15 cellular contexts compared by ENCODE assay signal in the genomic region with DNA sequence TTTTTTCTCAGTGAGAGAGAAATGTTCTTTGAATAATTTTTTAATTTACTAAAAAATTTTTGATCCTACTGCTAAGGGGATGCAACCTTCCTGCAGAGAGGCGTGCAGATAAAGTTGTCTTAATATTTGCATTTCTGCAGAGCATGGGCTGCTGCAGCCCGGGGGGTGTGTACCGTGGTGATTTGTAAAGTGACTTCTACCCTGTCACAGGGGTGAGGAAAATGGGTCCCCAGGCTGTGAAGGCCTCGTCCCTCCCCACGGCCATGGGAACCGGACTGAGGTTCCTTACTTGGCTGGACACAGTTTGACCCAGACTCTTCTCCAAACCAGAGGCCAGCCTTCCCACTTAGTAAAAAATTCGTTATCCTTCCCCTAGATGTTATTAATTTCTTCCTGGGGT. TPM values are rescaled to one million over a fixed set of nuclear protein-coding genes. Genes with fewer than 3 reads are reported as not detected.
DNase-seq lines count a peak whose midpoint lies in the region; ATAC-seq and TF ChIP-seq lines count a peak whose summit lies in the region.
"Had no signal": no experiment of that assay in that cellular context is flagged by ENCODE, and none has a peak within 500 bp of the region (broad histone marks: within the 10 kb centered on the region; RNA-seq: fewer than 3 reads in every experiment).

No MANE protein-coding gene starts in this region.

- TF ChIP-seq POLR2A in uterus (IDR thresholded peaks at IDR 0.05): no peak

- H3K4me3 ChIP-seq in OCI-LY3 (ENCODE audit: low read length) (no peak overlapping the region), lower lobe of right lung (no peak overlapping the region), upper lobe of right lung (no peak overlapping the region), uterus (no peak overlapping the region)
- H3K4me3 ChIP-seq: MG63 had no signal

- no peak for ATAC-seq in lower lobe of right lung
- no peak for ATAC-seq in upper lobe of right lung
- no peak for ATAC-seq in HG03196 (IDR thresholded peaks at IDR 0.05; ENCODE audit: unreplicated experiment)
- ATAC-seq: SK-N-SH treated with all-trans-retinoic acid at 6 μM for 48 hours had no signal

- no peak overlapping the region for H3K9ac ChIP-seq in OCI-LY3 (ENCODE audit: low read length)

- peak; percentile 62 for DNase-seq in NCI-H510A treated with DMSO at 0.1 percent for 48 hours (lab: John Stamatoyannopoulos, UW)
- DNase-seq in NCI-H510A (lab: John Stamatoyannopoulos, UW): no peak
- DNase-seq in lower lobe of right lung: peak; percentile 6
- DNase-seq in upper lobe of right lung: peak; percentile 11
- DNase-seq in uterus: no peak
- DNase-seq in DMS114 treated with DMSO at 0.1 percent for 48 hours (lab: John Stamatoyannopoulos, UW; ENCODE audit: unreplicated experiment): no peak
- DNase-seq: C1 segment of cervical spinal cord, EL, MG63, NCI-H1092 treated with DMSO at 0.1 percent for 48 hours, NCI-H446, NCI-H774 had no signal

- no peaks in the 10 kb centered on the region for H3K9me3 ChIP-seq in OCI-LY3 (ENCODE audit: insufficient read depth, low read length)
- H3K9me3 ChIP-seq in lower lobe of right lung: no peaks in the 10 kb centered on the region
- H3K9me3 ChIP-seq in upper lobe of right lung: no peaks in the 10 kb centered on the region
- no peaks in the 10 kb centered on the region for H3K9me3 ChIP-seq in uterus
- H3K9me3 ChIP-seq: MG63 had no signal

- H3K36me3 ChIP-seq in OCI-LY3 (replicated peaks; ENCODE audit: low read depth, low read length): no peaks in the 10 kb centered on the region
- H3K36me3 ChIP-seq in lower lobe of right lung: no peaks in the 10 kb centered on the region
- no peaks in the 10 kb centered on the region for H3K36me3 ChIP-seq in upper lobe of right lung
- H3K36me3 ChIP-seq in uterus: no peaks in the 10 kb centered on the region
- H3K36me3 ChIP-seq: MG63 had no signal

- no peaks in the 10 kb centered on the region for H4K20me1 ChIP-seq in OCI-LY3 (ENCODE audit: insufficient read depth, low read length)

- H3K27ac ChIP-seq in OCI-LY3 (ENCODE audit: low read length) (no peak overlapping the region), lower lobe of right lung (no peak overlapping the region), upper lobe of right lung (no peak overlapping the region), uterus (no peak overlapping the region)

- H3K4me1 ChIP-seq in OCI-LY3 (ENCODE audit: low read length) (peaks cover 16% of the 10 kb centered on the region), lower lobe of right lung (peaks cover 5% of the 10 kb centered on the region), upper lobe of right lung (peaks cover 4% of the 10 kb centered on the region), uterus (no peaks in the 10 kb centered on the region)

- H3K4me2 ChIP-seq in OCI-LY3 (ENCODE audit: low read length): peak overlapping the region; percentile 68

- H3K79me2 ChIP-seq in OCI-LY3 (ENCODE audit: low read length): no peaks in the 10 kb centered on the region

- H2AFZ ChIP-seq in OCI-LY3 (ENCODE audit: low read depth, low read length): no peak overlapping the region

- peaks cover 11% of the 10 kb centered on the region for H3K27me3 ChIP-seq in OCI-LY3 (ENCODE audit: low read depth, low read length)
- H3K27me3 ChIP-seq in lower lobe of right lung (ENCODE audit: low read depth): peaks cover 30% of the 10 kb centered on the region
- H3K27me3 ChIP-seq in upper lobe of right lung: peaks cover 24% of the 10 kb centered on the region
- no peaks in the 10 kb centered on the region for H3K27me3 ChIP-seq in uterus
- H3K27me3 ChIP-seq: MG63 had no signal

- intact Hi-C loops in lower lobe of right lung (cut with DNase I) (no loop called here), upper lobe of right lung (cut with DNase I) (no loop called here), uterus (cut with DNase I; ENCODE audit: low total_unique reads) (no loop called here)

- TF ChIP-seq CTCF in OCI-LY3 (IDR thresholded peaks at IDR 0.05; ENCODE audit: low read depth, low read length): no peak
- TF ChIP-seq CTCF in lower lobe of right lung (IDR thresholded peaks at IDR 0.05): no peak
- no peak for TF ChIP-seq CTCF in upper lobe of right lung (IDR thresholded peaks at IDR 0.05)
- no peak for TF ChIP-seq CTCF in uterus (IDR thresholded peaks at IDR 0.05)

RNA-seq across cellular contexts. Expression of gene C1orf174, which starts 9.5 kb away (rescaled TPM):
- total RNA-seq in lower lobe of right lung: 19.8 TPM
- 19.9 TPM for total RNA-seq in upper lobe of right lung
- 10 to 100 TPM in 2 of 4 donors, 1 to 10 TPM in 2; 6.4 to 41.9 (median 17.5) TPM for total RNA-seq in uterus

RNA-seq across cellular contexts. Expression of gene DFFB, which starts 52.3 kb away (rescaled TPM):
- total RNA-seq in lower lobe of right lung (10.6 TPM), upper lobe of right lung (8.5 TPM), uterus (10 to 100 TPM in 2 of 4 donors, 1 to 10 TPM in 1, under 1 TPM in 1; 0.51 to 17.9 (median 9.3) TPM)

RNA-seq across cellular contexts. Expression of gene CEP104, which starts 52.6 kb away (rescaled TPM):
- total RNA-seq in lower lobe of right lung (53.9 TPM), upper lobe of right lung (61.0 TPM), uterus (10 to 100 TPM; 10.5 to 43.2 (median 22.1) TPM)

Comparison
In these comparisons a context has a peak if more than half of its experiments do, and no peak if none do; other contexts are left out.
1. DNase-seq: peak in NCI-H510A treated with DMSO at 0.1 percent for 48 hours (single experiment), lower lobe of right lung (single experiment) and upper lobe of right lung (single experiment); none in NCI-H510A (single experiment), uterus (0 of 2) and DMS114 treated with DMSO at 0.1 percent for 48 hours (single experiment).